In the genomic region with DNA sequence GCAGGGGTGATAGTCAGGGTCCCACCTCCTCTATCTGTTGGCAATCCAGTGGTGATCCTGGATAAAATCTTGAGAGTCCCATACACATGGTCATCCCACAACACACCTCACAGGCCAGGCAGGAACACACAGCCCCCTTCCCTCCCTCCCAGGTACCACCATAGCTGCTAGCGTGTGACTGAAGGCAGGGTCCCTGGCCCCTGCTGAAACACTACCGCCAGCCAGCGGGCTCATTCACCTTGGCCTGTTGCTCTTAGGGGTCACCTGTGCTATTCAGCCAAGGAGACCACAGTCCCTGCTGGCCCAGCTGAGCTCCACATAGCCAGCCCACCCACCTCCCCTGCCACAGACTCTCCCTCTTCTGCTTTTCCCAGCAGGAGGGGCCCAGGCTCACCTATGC, we compare ENCODE assay signal across 6 cellular contexts. TPM values are rescaled to one million over a fixed set of nuclear protein-coding genes. Genes with fewer than 3 reads are reported as not detected.
"Had no signal": no experiment of that assay in that cellular context is flagged by ENCODE, and none has a peak within 500 bp of the region (broad histone marks: within the 10 kb centered on the region; RNA-seq: fewer than 3 reads in every experiment).

No MANE protein-coding gene starts in this region.

RNA-seq across cellular contexts. Expression of gene GOLGA6A, which starts 18.2 kb away (rescaled TPM):
- total RNA-seq: K562, M059J, PC-3, Right ventricle myocardium inferior, SJCRH30, SK-MEL-5 had no signal
- polyA plus RNA-seq: K562 had no signal
